Comparison of ENCODE assay signal across 8 cellular contexts in genomic region chr7:156640949-156641485, GRCh38. TPM values are rescaled to one million over a fixed set of nuclear protein-coding genes. Genes with fewer than 3 reads are reported as not detected.
A peak's percentile ranks its signal among the peaks of the same experiment; 100 is the strongest.
DNase-seq lines count a peak whose midpoint lies in the region; ATAC-seq and TF ChIP-seq lines count a peak whose summit lies in the region.

No MANE protein-coding gene starts in this region.

- TF ChIP-seq RAD21 in SK-N-SH (IDR thresholded peaks at IDR 0.05; ENCODE audit: low read length), result no peak

- H4K20me1 ChIP-seq in SK-N-SH (ENCODE audit: insufficient read depth), result no peaks in the 10 kb centered on the region

- H3K27ac ChIP-seq in SK-N-SH (ENCODE audit: low read depth in 2 of 2, low read length in 1 of 2), result peak overlapping the region; percentile 32 to 89; a peak in 3 of 4 replicates
- H3K27ac ChIP-seq in breast epithelium, result peak overlapping the region; percentile 80 to 89

- H3K27me3 ChIP-seq in SK-N-SH (ENCODE audit: insufficient read depth) (no peaks in the 10 kb centered on the region), breast epithelium (peaks cover 0 to 4% of the 10 kb centered on the region in 2 donors)

- H3K36me3 ChIP-seq in SK-N-SH (replicated peaks in 1 of 2; ENCODE audit: control insufficient read depth in 1 of 2, insufficient read depth in 2 of 2, low read length in 1 of 2) (no peaks in the 10 kb centered on the region), breast epithelium (no peaks in the 10 kb centered on the region)

- TF ChIP-seq EP300 in SK-N-SH (IDR thresholded peaks at IDR 0.05; ENCODE audit: borderline replicate concordance in 1 of 2, low read depth in 1 of 2, low read length in 1 of 2), result no peak

- H3K4me3 ChIP-seq in SK-N-SH (ENCODE audit: low read depth in 2 of 2, low read length in 1 of 2) (peak overlapping the region; percentile 78 to 100), breast epithelium (peak overlapping the region; percentile 62 to 81 (median 77))

- H3K4me2 ChIP-seq in SK-N-SH, result peak overlapping the region; percentile 79

- H3K9me2 ChIP-seq in SK-N-SH, result no peaks in the 10 kb centered on the region

- TF ChIP-seq CTCF in SK-N-SH (IDR thresholded peaks at IDR 0.05) (no peak), breast epithelium (IDR thresholded peaks at IDR 0.05) (no peak)

- no peaks in the 10 kb centered on the region for H3K9me3 ChIP-seq in SK-N-SH
- no peaks in the 10 kb centered on the region for H3K9me3 ChIP-seq in breast epithelium

- peak overlapping the region; percentile 80 for H3K9ac ChIP-seq in SK-N-SH

- H3K4me1 ChIP-seq in SK-N-SH (ENCODE audit: control insufficient read depth in 1 of 2, insufficient read depth in 2 of 2, low read depth in 1 of 2, low read length in 1 of 2), result peaks cover 9 to 19% of the 10 kb centered on the region in 2 experiments; a peak in 3 of 4 replicates
- no peaks in the 10 kb centered on the region for H3K4me1 ChIP-seq in breast epithelium

- peak; percentile 73 for DNase-seq in COLO668 (lab: John Stamatoyannopoulos, UW; ENCODE audit: unreplicated experiment)
- DNase-seq in SK-N-SH, result no peak
- DNase-seq in breast epithelium (ENCODE audit: low spot score in 2 of 2), result no peak
- DNase-seq in left colon, result peak; percentile 49 to 72
- DNase-seq in stimulated activated CD4-positive, alpha-beta T cell treated with anti-CD3 and anti-CD28 coated beads, TNF-alpha, amount 100 ng/mL, for 24 hours (ENCODE audit: low read depth in 3 of 3), result peak in 2 of 3 experiments; percentile 11 to 57
- DNase-seq in inferior parietal cortex (ENCODE audit: extremely low spot score), result no peak

- peak overlapping the region; percentile 88 for H2AFZ ChIP-seq in SK-N-SH (ENCODE audit: low read depth)

- no peaks in the 10 kb centered on the region for H3K79me2 ChIP-seq in SK-N-SH (ENCODE audit: insufficient read depth)

- 10% methylated on average over 27 of the region's 30 CpGs for WGBS in SK-N-SH (ENCODE audit: low lambda C conversion rate)

- TF ChIP-seq POLR2A in breast epithelium (IDR thresholded peaks at IDR 0.05), result no peak

- peak; percentile 66 for ATAC-seq in GM19395 (IDR thresholded peaks at IDR 0.05; ENCODE audit: unreplicated experiment)
- ATAC-seq in HG03460 (IDR thresholded peaks at IDR 0.05; ENCODE audit: unreplicated experiment), result peak; percentile 53
- peak; percentile 64 for ATAC-seq in left colon

- intact Hi-C loops in breast epithelium (cut with DNase I; ENCODE audit: low total_unique reads), result no loop called here
- intact Hi-C loops in left colon (cut with DNase I, micrococcal nuclease), result no loop called here

- POLR2A ChIA-PET in SK-N-SH (lab: Yijun Ruan, JAX), result no interaction called here

- no peaks in the 10 kb centered on the region for H3F3A ChIP-seq in SK-N-SH (replicated peaks; ENCODE audit: insufficient read depth)

- CTCF ChIA-PET in SK-N-SH (lab: Yijun Ruan, JAX), result interaction anchor here (0.8 to 1.7 kb wide), 7 partner anchors 10 to 175 kb away, joined by 3 to 5 read pairs (median 3); no protein-coding TSS in a partner anchor

TF ChIP-seq in SK-N-SH, 30 proteins besides CTCF, POLR2A, EP300 and RAD21:
- TF ChIP-seq TAF1 (IDR thresholded peaks at IDR 0.05; ENCODE audit: borderline replicate concordance, low read depth, low read length) (0 out of 2 replicates have a peak, but pooled peaks have one; percentile 54), MAX (IDR thresholded peaks at IDR 0.05; ENCODE audit: low read depth) (no peak), YY1 (IDR thresholded peaks at IDR 0.05; ENCODE audit: low read depth) (peak; percentile 49; the same call in 1 of the 2 replicates), FOXJ3 (CRISPR knock-in tag; IDR thresholded peaks at IDR 0.05) (0 out of 2 replicates have a peak, but pooled peaks have one; percentile 9), NFIC (IDR thresholded peaks at IDR 0.05; ENCODE audit: borderline replicate concordance) (no peak)

RNA-seq across cellular contexts. Expression of gene RNF32, which starts 0.4 kb away (rescaled TPM):
- polyA plus RNA-seq in SK-N-SH (2012; rRNA removed), result 2.2 and 2.3 TPM in 2 replicates
- 2.3 and 3.3 TPM in 2 replicates for polyA plus RNA-seq in SK-N-SH (2012; cell fraction: cytosol; rRNA removed)
- polyA plus RNA-seq in SK-N-SH (2012; cell fraction: nucleus; rRNA removed), result 1.6 and 3.3 TPM in 2 replicates
- total RNA-seq in breast epithelium (1 to 10 TPM in 2 of 3 donors, under 1 TPM in 1; 0.98 to 2.9 (median 1.3) TPM), left colon (1 to 10 TPM; 2.8 to 3.6 TPM)

Comparison
In these comparisons a context has a peak if more than half of its experiments do, and no peak if none do; other contexts are left out.
1. DNase-seq: peak in COLO668 (single experiment), left colon (2 of 2) and stimulated activated CD4-positive, alpha-beta T cell treated with anti-CD3 and anti-CD28 coated beads, TNF-alpha, amount 100 ng/mL, for 24 hours (2 of 3); none in SK-N-SH (single experiment), breast epithelium (0 of 2) and inferior parietal cortex (single experiment).
2. Peak in every context shown above with its lines, with median percentiles within 50 percentile points of each other: ATAC-seq.